ENCODE assay signal across 11 cellular contexts in genomic region chr6:52543729-52544324, GRCh38. TPM values are rescaled to one million over a fixed set of nuclear protein-coding genes. Genes with fewer than 3 reads are reported as not detected.
DNase-seq lines count a peak whose midpoint lies in the region; ATAC-seq and TF ChIP-seq lines count a peak whose summit lies in the region.
"Had no signal": no experiment of that assay in that cellular context is flagged by ENCODE, and none has a peak within 500 bp of the region (broad histone marks: within the 10 kb centered on the region; RNA-seq: fewer than 3 reads in every experiment).

No MANE protein-coding gene starts in this region.

- CTCF ChIA-PET in RWPE1 (lab: Yijun Ruan, JAX): interaction anchor here (0.5 kb wide), 1 partner anchor 186 kb away, joined by 3 read pairs; no protein-coding TSS in a partner anchor

- ATAC-seq in GM18867 (IDR thresholded peaks at IDR 0.05; ENCODE audit: unreplicated experiment): no peak
- no peak for ATAC-seq in GM18870 (IDR thresholded peaks at IDR 0.05; ENCODE audit: unreplicated experiment)

- no peak for DNase-seq in RWPE1 (ENCODE audit: low spot score)
- DNase-seq in foreskin fibroblast: peak; percentile 67 to 76
- no peak for DNase-seq in neural crest cell (ENCODE audit: low read depth, low spot score)
- DNase-seq in germinal center (ENCODE audit: low spot score): no peak
- DNase-seq in NCI-H1092 treated with DMSO at 0.1 percent for 48 hours (lab: John Stamatoyannopoulos, UW): no peak
- DNase-seq: activated CD8-positive, alpha-beta memory T cell treated with anti-CD3 and anti-CD28 coated beads, Interleukin-2, amount 50 U/mL, for 4 hours; CD4-positive, alpha-beta memory T cell had no signal

- peaks cover 17 to 100% (median 52%) of the 10 kb centered on the region in 11 experiments; a peak in 17 of 22 replicates for H4K20me1 ChIP-seq in BLaER1 treated with 17β-estradiol and CSF1 and Interleukin-3, amounts not matched to agents 10 nM and 100 nM

- H3K27me3 Mint-ChIP-seq in neural crest cell (ENCODE audit: low read depth): no peaks in the 10 kb centered on the region
- H3K27me3 Mint-ChIP-seq: CD4-positive, alpha-beta memory T cell; dendritic cell treated with granulocyte-macrophage colony-stimulating factor and Interleukin-4, amounts not matched to agents 40 ng/mL and 50 ng/mL, for 4 days had no signal

- H3K27ac Mint-ChIP-seq in neural crest cell (ENCODE audit: unreplicated experiment): peak overlapping the region; percentile 48
- H3K27ac Mint-ChIP-seq: dendritic cell treated with granulocyte-macrophage colony-stimulating factor and Interleukin-4, amounts not matched to agents 40 ng/mL and 50 ng/mL, for 4 days had no signal

- TF ChIP-seq CTCF in RWPE1 (conservative IDR thresholded peaks at IDR 0.05; ENCODE audit: low read depth) (no peak), foreskin fibroblast (IDR thresholded peaks at IDR 0.05; ENCODE audit: low read depth, low read length) (no peak), neural crest cell (conservative IDR thresholded peaks at IDR 0.05) (no peak)

- H3K27ac ChIP-seq in BLaER1 treated with 17β-estradiol and CSF1 and Interleukin-3, amounts not matched to agents 10 nM and 100 nM: peak overlapping the region in 4 of 11 experiments; percentile 1 to 30 (median 24); a peak in 2 of 22 replicates
- H3K27ac ChIP-seq in RWPE1: peak overlapping the region; percentile 75

- no peak overlapping the region for H3K4me3 Mint-ChIP-seq in neural crest cell
- H3K4me3 Mint-ChIP-seq: dendritic cell treated with granulocyte-macrophage colony-stimulating factor and Interleukin-4, amounts not matched to agents 40 ng/mL and 50 ng/mL, for 4 days had no signal

- H3K36me3 ChIP-seq in BLaER1 treated with 17β-estradiol and CSF1 and Interleukin-3, amounts not matched to agents 10 nM and 100 nM: peaks cover 0 to 76% (median 14%) of the 10 kb centered on the region in 11 experiments; a peak in 12 of 22 replicates

- POLR2A ChIA-PET in RWPE1 (lab: Yijun Ruan, JAX; ENCODE audit: low non-redundant PET): no interaction called here

- H3K9me3 ChIP-seq in BLaER1 treated with 17β-estradiol and CSF1 and Interleukin-3, amounts not matched to agents 10 nM and 100 nM (replicated peaks in 1 of 11): no peaks in the 10 kb centered on the region

- no peaks in the 10 kb centered on the region for H3K9me3 Mint-ChIP-seq in neural crest cell
- H3K9me3 Mint-ChIP-seq: CD4-positive, alpha-beta memory T cell; dendritic cell treated with granulocyte-macrophage colony-stimulating factor and Interleukin-4, amounts not matched to agents 40 ng/mL and 50 ng/mL, for 4 days had no signal

- peaks cover 52% of the 10 kb centered on the region for H3K4me1 Mint-ChIP-seq in neural crest cell

- H3K36me3 Mint-ChIP-seq in neural crest cell (ENCODE audit: low read depth): no peaks in the 10 kb centered on the region

- H3K4me3 ChIP-seq in BLaER1 treated with 17β-estradiol and CSF1 and Interleukin-3, amounts not matched to agents 10 nM and 100 nM: peak overlapping the region in 1 of 10 experiments; percentile 13; a peak in 1 of 20 replicates
- no peak overlapping the region for H3K4me3 ChIP-seq in foreskin fibroblast (ENCODE audit: low read depth in 1 of 2, low read length in 2 of 2)

- no peaks in the 10 kb centered on the region for H3K27me3 ChIP-seq in BLaER1 treated with 17β-estradiol and CSF1 and Interleukin-3, amounts not matched to agents 10 nM and 100 nM

- H3K9ac ChIP-seq in BLaER1 treated with 17β-estradiol and CSF1 and Interleukin-3, amounts not matched to agents 10 nM and 100 nM: 0 out of 22 replicates have a peak overlapping the region, but pooled peaks of 1 of the 11 experiments have one; percentile 27

- peak overlapping the region in 10 of 11 experiments; percentile 28 to 78 (median 59); a peak in 18 of 22 replicates for H3K4me2 ChIP-seq in BLaER1 treated with 17β-estradiol and CSF1 and Interleukin-3, amounts not matched to agents 10 nM and 100 nM

- H3K4me1 ChIP-seq in BLaER1 treated with 17β-estradiol and CSF1 and Interleukin-3, amounts not matched to agents 10 nM and 100 nM: peaks cover 54 to 94% (median 77%) of the 10 kb centered on the region in 10 experiments

RNA-seq across cellular contexts. Expression of gene TRAM2, which starts 33.0 kb away (rescaled TPM):
- total RNA-seq in neural crest cell: 20.2 and 20.4 TPM in 2 replicates

Comparison
In these comparisons a context has a peak if more than half of its experiments do, and no peak if none do; other contexts are left out.
1. DNase-seq: peak in foreskin fibroblast (2 of 2); none in RWPE1 (single experiment), neural crest cell (single experiment), germinal center (single experiment) and NCI-H1092 treated with DMSO at 0.1 percent for 48 hours (single experiment).